Comparison of ENCODE assay signal across 27 cellular contexts in genomic region chr6:494394-494793, GRCh38.
A peak's percentile ranks its signal among the peaks of the same experiment; 100 is the strongest.
DNase-seq lines count a peak whose midpoint lies in the region; ATAC-seq and TF ChIP-seq lines count a peak whose summit lies in the region.
"Had no signal": no experiment of that assay in that cellular context is flagged by ENCODE, and none has a peak within 500 bp of the region (broad histone marks: within the 10 kb centered on the region; RNA-seq: fewer than 3 reads in every experiment).

No MANE protein-coding gene starts in this region.

- no peak for TF ChIP-seq CTCF in CD4-positive, alpha-beta T cell (IDR thresholded peaks at IDR 0.05)
- TF ChIP-seq CTCF in activated CD8-positive, alpha-beta T cell treated with anti-CD3 and anti-CD28 coated beads for 36 hours (IDR thresholded peaks at IDR 0.05): no peak

- peak; percentile 15 for ATAC-seq in CD4-positive, alpha-beta T cell (ENCODE audit: poor library complexity)
- ATAC-seq in activated CD8-positive, alpha-beta T cell treated with anti-CD3 and anti-CD28 coated beads for 36 hours: no peak
- no peak for ATAC-seq in central memory CD8-positive, alpha-beta T cell (replicated peaks; ENCODE audit: extremely low read depth, poor library complexity, severe bottlenecking)
- no peak for ATAC-seq in HG02884 (IDR thresholded peaks at IDR 0.05; ENCODE audit: unreplicated experiment)
- ATAC-seq: heart right ventricle, pancreas, SK-N-SH treated with all-trans-retinoic acid at 6 μM for 48 hours, upper lobe of right lung had no signal

- no peaks in the 10 kb centered on the region for H3K27me3 Mint-ChIP-seq in activated CD4-positive, alpha-beta T cell treated with anti-CD3 and anti-CD28 coated beads, Interleukin-2, amount 10 ng/mL, durations not matched to agents 7 days and 5 days
- H3K27me3 Mint-ChIP-seq in CD4-positive, alpha-beta T cell: no peaks in the 10 kb centered on the region
- no peaks in the 10 kb centered on the region for H3K27me3 Mint-ChIP-seq in activated CD8-positive, alpha-beta T cell treated with anti-CD3 and anti-CD28 coated beads for 36 hours
- no peaks in the 10 kb centered on the region for H3K27me3 Mint-ChIP-seq in central memory CD8-positive, alpha-beta T cell
- H3K27me3 Mint-ChIP-seq: dendritic cell treated with granulocyte-macrophage colony-stimulating factor and Interleukin-4, amounts not matched to agents 40 ng/mL and 50 ng/mL, for 4 days had no signal

- peaks cover 7% of the 10 kb centered on the region for H3K9me3 Mint-ChIP-seq in activated CD4-positive, alpha-beta T cell treated with anti-CD3 and anti-CD28 coated beads, Interleukin-2, amount 10 ng/mL, durations not matched to agents 7 days and 5 days
- H3K9me3 Mint-ChIP-seq in CD4-positive, alpha-beta T cell: no peaks in the 10 kb centered on the region
- H3K9me3 Mint-ChIP-seq in activated CD8-positive, alpha-beta T cell treated with anti-CD3 and anti-CD28 coated beads for 36 hours: peaks cover 10% of the 10 kb centered on the region
- no peaks in the 10 kb centered on the region for H3K9me3 Mint-ChIP-seq in central memory CD8-positive, alpha-beta T cell
- H3K9me3 Mint-ChIP-seq: dendritic cell treated with granulocyte-macrophage colony-stimulating factor and Interleukin-4, amounts not matched to agents 40 ng/mL and 50 ng/mL, for 4 days had no signal

- H3K9me3 ChIP-seq in CD4-positive, alpha-beta T cell (ENCODE audit: control insufficient read depth, low read length): no peaks in the 10 kb centered on the region
- H3K9me3 ChIP-seq: BE2C, esophagus squamous epithelium, HAP-1, heart right ventricle, pancreas, suprapubic skin, upper lobe of right lung had no signal

- DNase-seq in activated CD4-positive, alpha-beta T cell treated with anti-CD3 and anti-CD28 coated beads, Interleukin-2, amount 10 ng/mL, durations not matched to agents 7 days and 5 days: no peak
- no peak for DNase-seq in activated CD4-positive, alpha-beta T cell treated with anti-CD3 and anti-CD28 coated beads, Interleukin-2, amount 50 U/mL, for 1 hour
- no peak for DNase-seq in CD4-positive, alpha-beta T cell
- DNase-seq in activated CD8-positive, alpha-beta T cell treated with anti-CD3 and anti-CD28 coated beads for 36 hours: peak; percentile 51
- no peak for DNase-seq in central memory CD8-positive, alpha-beta T cell (ENCODE audit: low spot score in 2 of 2)
- DNase-seq in NCI-H1417 (lab: John Stamatoyannopoulos, UW) (no peak), AG08396 (ENCODE audit: low spot score) (no peak)
- DNase-seq: BE2C, Calu3, caudate nucleus, DMS79 treated with DMSO at 0.1 percent for 48 hours, esophagus squamous epithelium, foreskin melanocyte, GF-D8, heart right ventricle, IMR-90, NCI-H1694 treated with DMSO at 0.1 percent for 48 hours, OCI-M1, pancreas, small intestine, upper lobe of right lung had no signal

- peaks cover 47% of the 10 kb centered on the region for H3K36me3 Mint-ChIP-seq in activated CD4-positive, alpha-beta T cell treated with anti-CD3 and anti-CD28 coated beads, Interleukin-2, amount 10 ng/mL, durations not matched to agents 7 days and 5 days (ENCODE audit: low read depth)
- peaks cover 48% of the 10 kb centered on the region for H3K36me3 Mint-ChIP-seq in CD4-positive, alpha-beta T cell (ENCODE audit: low read depth)
- H3K36me3 Mint-ChIP-seq in activated CD8-positive, alpha-beta T cell treated with anti-CD3 and anti-CD28 coated beads for 36 hours (ENCODE audit: low read depth): peaks cover 49% of the 10 kb centered on the region
- peaks cover 23% of the 10 kb centered on the region for H3K36me3 Mint-ChIP-seq in central memory CD8-positive, alpha-beta T cell (ENCODE audit: insufficient read depth)

- POLR2A ChIA-PET in activated CD4-positive, alpha-beta T cell treated with anti-CD3 and anti-CD28 coated beads, Interleukin-2, amount 10 ng/mL, durations not matched to agents 7 days and 5 days (lab: Charles Lee): no interaction called here
- POLR2A ChIA-PET in CD4-positive, alpha-beta T cell (lab: Charles Lee): interaction anchor here (2.2 kb wide), 1 partner anchor 8 kb away, joined by 12 read pairs; no protein-coding TSS in a partner anchor
- POLR2A ChIA-PET in activated CD8-positive, alpha-beta T cell treated with anti-CD3 and anti-CD28 coated beads for 36 hours (lab: Charles Lee): interaction anchor here (0.6 to 29.9 kb wide), 6 partner anchors 42 to 92 kb away, joined by 3 to 853 read pairs (median 11); partner anchors contain the start of gene IRF4

- H3K27ac Mint-ChIP-seq in activated CD4-positive, alpha-beta T cell treated with anti-CD3 and anti-CD28 coated beads, Interleukin-2, amount 10 ng/mL, durations not matched to agents 7 days and 5 days: peak overlapping the region; percentile 90
- peak overlapping the region; percentile 83 for H3K27ac Mint-ChIP-seq in CD4-positive, alpha-beta T cell
- peak overlapping the region; percentile 99 for H3K27ac Mint-ChIP-seq in activated CD8-positive, alpha-beta T cell treated with anti-CD3 and anti-CD28 coated beads for 36 hours
- peak overlapping the region; percentile 78 for H3K27ac Mint-ChIP-seq in central memory CD8-positive, alpha-beta T cell (ENCODE audit: low read depth)
- H3K27ac Mint-ChIP-seq: dendritic cell treated with granulocyte-macrophage colony-stimulating factor and Interleukin-4, amounts not matched to agents 40 ng/mL and 50 ng/mL, for 4 days had no signal

- H3K27ac ChIP-seq in CD4-positive, alpha-beta T cell (ENCODE audit: low read depth, low read length): no peak overlapping the region
- H3K27ac ChIP-seq: esophagus squamous epithelium, heart right ventricle, pancreas, suprapubic skin, upper lobe of right lung had no signal

- no peak overlapping the region for H3K4me3 Mint-ChIP-seq in activated CD4-positive, alpha-beta T cell treated with anti-CD3 and anti-CD28 coated beads, Interleukin-2, amount 10 ng/mL, durations not matched to agents 7 days and 5 days
- H3K4me3 Mint-ChIP-seq in CD4-positive, alpha-beta T cell: peak overlapping the region; percentile 54
- peak overlapping the region; percentile 58 for H3K4me3 Mint-ChIP-seq in activated CD8-positive, alpha-beta T cell treated with anti-CD3 and anti-CD28 coated beads for 36 hours
- peak overlapping the region; percentile 11 for H3K4me3 Mint-ChIP-seq in central memory CD8-positive, alpha-beta T cell
- H3K4me3 Mint-ChIP-seq: dendritic cell treated with granulocyte-macrophage colony-stimulating factor and Interleukin-4, amounts not matched to agents 40 ng/mL and 50 ng/mL, for 4 days; neural crest cell had no signal

- no peaks in the 10 kb centered on the region for H3K27me3 ChIP-seq in CD4-positive, alpha-beta T cell (ENCODE audit: control insufficient read depth, insufficient read depth, low read length)
- H3K27me3 ChIP-seq: BE2C, esophagus squamous epithelium, heart right ventricle, pancreas, suprapubic skin, upper lobe of right lung had no signal

- H3K4me1 Mint-ChIP-seq in activated CD4-positive, alpha-beta T cell treated with anti-CD3 and anti-CD28 coated beads, Interleukin-2, amount 10 ng/mL, durations not matched to agents 7 days and 5 days: peaks cover 95% of the 10 kb centered on the region
- peaks cover 70% of the 10 kb centered on the region for H3K4me1 Mint-ChIP-seq in CD4-positive, alpha-beta T cell (ENCODE audit: low read depth)
- H3K4me1 Mint-ChIP-seq in activated CD8-positive, alpha-beta T cell treated with anti-CD3 and anti-CD28 coated beads for 36 hours (ENCODE audit: low read depth): peaks cover 94% of the 10 kb centered on the region
- H3K4me1 Mint-ChIP-seq in central memory CD8-positive, alpha-beta T cell: peaks cover 65% of the 10 kb centered on the region
- H3K4me1 Mint-ChIP-seq: neural crest cell had no signal

- CTCF ChIA-PET in activated CD4-positive, alpha-beta T cell treated with anti-CD3 and anti-CD28 coated beads, Interleukin-2, amount 10 ng/mL, durations not matched to agents 7 days and 5 days (lab: Charles Lee): interaction anchor here (1.1 to 1.8 kb wide), 2 partner anchors 23 to 62 kb away, joined by 3 to 4 read pairs; no protein-coding TSS in a partner anchor
- CTCF ChIA-PET in CD4-positive, alpha-beta T cell (lab: Charles Lee): no interaction called here
- CTCF ChIA-PET in activated CD8-positive, alpha-beta T cell treated with anti-CD3 and anti-CD28 coated beads for 36 hours (lab: Charles Lee): interaction anchor here (1.3 kb wide), 1 partner anchor 54 kb away, joined by 3 read pairs; no protein-coding TSS in a partner anchor

- intact Hi-C loops in CD4-positive, alpha-beta T cell (cut with DNase I, micrococcal nuclease): loop anchor here in 1 of 2 experiments (5.0 kb wide), 1 partner anchor 97 kb away; no protein-coding TSS in a partner anchor
- intact Hi-C loops in activated CD8-positive, alpha-beta T cell treated with anti-CD3 and anti-CD28 coated beads for 36 hours (cut with micrococcal nuclease): loop anchor here (5.0 kb wide), 1 partner anchor 92 kb away; no protein-coding TSS in a partner anchor
